ENCODE assay signal across 1 cellular context in the genomic region with DNA sequence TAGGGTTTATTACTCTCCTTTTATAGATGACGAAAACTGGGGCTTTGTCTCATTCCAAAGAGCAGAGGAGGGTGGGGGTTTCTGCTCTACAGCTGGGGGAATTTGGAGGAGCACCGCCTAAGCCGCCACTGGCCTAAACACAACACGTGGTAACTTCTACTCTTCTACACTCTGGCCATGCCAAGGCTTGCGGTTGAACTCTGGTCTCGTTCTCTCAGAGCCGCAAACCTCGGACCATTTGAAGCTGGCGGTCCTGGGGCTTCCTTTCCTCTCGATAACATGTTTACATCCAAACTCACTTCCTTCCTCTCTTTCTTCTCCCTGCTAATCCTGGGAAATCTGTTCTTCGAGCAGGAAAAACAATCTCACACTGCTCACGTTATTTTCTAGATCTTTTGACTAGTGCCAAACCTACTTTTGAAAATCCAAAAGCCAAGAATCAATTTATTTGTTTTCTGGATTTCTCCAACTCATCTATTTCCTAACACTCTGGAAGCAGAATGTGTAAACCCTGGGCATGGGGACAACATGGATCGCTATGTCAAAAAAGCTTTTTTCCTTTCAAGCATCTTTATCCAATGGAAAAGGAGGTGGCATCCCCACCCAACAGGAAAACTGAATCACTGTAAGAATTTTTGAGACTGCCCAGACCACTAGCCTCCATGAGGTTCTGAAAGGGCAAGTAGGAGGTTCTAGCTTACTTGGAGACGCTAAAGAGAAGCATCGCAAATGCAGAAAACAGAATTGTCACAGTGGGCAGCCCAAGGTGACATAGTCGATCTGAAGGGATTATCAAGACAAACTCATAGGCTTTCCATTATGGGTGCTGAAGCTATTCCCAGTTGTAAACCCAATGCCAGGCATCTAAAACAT.
TF ChIP-seq lines count a peak whose summit lies in the region.

No MANE protein-coding gene starts in this region.

TF ChIP-seq in H1, 55 proteins besides CTCF, POLR2A, EP300 and RAD21:
- TF ChIP-seq MAFK (IDR thresholded peaks at IDR 0.05; ENCODE audit: low read depth, low read length) (no peak), SIN3A (conservative IDR thresholded peaks at IDR 0.05 in 1 of 2, IDR thresholded peaks at IDR 0.05 in 1 of 2; ENCODE audit: low read depth in 1 of 2, low read length in 2 of 2) (no peak), CBX5 (IDR thresholded peaks at IDR 0.05; ENCODE audit: low read depth, low read length) (no peak), TBP (IDR thresholded peaks at IDR 0.05; ENCODE audit: low read depth, low read length) (0 out of 2 replicates have a peak, but pooled peaks have one; percentile 22), MAX (IDR thresholded peaks at IDR 0.05) (peak; percentile 53; the same call in 1 of the 2 replicates), ASH2L (IDR thresholded peaks at IDR 0.05; ENCODE audit: low read length) (no peak)
- TF ChIP-seq, protein P1, sequence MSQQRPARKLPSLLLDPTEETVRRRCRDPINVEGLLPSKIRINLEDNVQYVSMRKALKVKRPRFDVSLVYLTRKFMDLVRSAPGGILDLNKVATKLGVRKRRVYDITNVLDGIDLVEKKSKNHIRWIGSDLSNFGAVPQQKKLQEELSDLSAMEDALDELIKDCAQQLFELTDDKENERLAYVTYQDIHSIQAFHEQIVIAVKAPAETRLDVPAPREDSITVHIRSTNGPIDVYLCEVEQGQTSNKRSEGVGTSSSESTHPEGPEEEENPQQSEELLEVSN (IDR thresholded peaks at IDR 0.05): no peak
- TF ChIP-seq, protein P2, sequence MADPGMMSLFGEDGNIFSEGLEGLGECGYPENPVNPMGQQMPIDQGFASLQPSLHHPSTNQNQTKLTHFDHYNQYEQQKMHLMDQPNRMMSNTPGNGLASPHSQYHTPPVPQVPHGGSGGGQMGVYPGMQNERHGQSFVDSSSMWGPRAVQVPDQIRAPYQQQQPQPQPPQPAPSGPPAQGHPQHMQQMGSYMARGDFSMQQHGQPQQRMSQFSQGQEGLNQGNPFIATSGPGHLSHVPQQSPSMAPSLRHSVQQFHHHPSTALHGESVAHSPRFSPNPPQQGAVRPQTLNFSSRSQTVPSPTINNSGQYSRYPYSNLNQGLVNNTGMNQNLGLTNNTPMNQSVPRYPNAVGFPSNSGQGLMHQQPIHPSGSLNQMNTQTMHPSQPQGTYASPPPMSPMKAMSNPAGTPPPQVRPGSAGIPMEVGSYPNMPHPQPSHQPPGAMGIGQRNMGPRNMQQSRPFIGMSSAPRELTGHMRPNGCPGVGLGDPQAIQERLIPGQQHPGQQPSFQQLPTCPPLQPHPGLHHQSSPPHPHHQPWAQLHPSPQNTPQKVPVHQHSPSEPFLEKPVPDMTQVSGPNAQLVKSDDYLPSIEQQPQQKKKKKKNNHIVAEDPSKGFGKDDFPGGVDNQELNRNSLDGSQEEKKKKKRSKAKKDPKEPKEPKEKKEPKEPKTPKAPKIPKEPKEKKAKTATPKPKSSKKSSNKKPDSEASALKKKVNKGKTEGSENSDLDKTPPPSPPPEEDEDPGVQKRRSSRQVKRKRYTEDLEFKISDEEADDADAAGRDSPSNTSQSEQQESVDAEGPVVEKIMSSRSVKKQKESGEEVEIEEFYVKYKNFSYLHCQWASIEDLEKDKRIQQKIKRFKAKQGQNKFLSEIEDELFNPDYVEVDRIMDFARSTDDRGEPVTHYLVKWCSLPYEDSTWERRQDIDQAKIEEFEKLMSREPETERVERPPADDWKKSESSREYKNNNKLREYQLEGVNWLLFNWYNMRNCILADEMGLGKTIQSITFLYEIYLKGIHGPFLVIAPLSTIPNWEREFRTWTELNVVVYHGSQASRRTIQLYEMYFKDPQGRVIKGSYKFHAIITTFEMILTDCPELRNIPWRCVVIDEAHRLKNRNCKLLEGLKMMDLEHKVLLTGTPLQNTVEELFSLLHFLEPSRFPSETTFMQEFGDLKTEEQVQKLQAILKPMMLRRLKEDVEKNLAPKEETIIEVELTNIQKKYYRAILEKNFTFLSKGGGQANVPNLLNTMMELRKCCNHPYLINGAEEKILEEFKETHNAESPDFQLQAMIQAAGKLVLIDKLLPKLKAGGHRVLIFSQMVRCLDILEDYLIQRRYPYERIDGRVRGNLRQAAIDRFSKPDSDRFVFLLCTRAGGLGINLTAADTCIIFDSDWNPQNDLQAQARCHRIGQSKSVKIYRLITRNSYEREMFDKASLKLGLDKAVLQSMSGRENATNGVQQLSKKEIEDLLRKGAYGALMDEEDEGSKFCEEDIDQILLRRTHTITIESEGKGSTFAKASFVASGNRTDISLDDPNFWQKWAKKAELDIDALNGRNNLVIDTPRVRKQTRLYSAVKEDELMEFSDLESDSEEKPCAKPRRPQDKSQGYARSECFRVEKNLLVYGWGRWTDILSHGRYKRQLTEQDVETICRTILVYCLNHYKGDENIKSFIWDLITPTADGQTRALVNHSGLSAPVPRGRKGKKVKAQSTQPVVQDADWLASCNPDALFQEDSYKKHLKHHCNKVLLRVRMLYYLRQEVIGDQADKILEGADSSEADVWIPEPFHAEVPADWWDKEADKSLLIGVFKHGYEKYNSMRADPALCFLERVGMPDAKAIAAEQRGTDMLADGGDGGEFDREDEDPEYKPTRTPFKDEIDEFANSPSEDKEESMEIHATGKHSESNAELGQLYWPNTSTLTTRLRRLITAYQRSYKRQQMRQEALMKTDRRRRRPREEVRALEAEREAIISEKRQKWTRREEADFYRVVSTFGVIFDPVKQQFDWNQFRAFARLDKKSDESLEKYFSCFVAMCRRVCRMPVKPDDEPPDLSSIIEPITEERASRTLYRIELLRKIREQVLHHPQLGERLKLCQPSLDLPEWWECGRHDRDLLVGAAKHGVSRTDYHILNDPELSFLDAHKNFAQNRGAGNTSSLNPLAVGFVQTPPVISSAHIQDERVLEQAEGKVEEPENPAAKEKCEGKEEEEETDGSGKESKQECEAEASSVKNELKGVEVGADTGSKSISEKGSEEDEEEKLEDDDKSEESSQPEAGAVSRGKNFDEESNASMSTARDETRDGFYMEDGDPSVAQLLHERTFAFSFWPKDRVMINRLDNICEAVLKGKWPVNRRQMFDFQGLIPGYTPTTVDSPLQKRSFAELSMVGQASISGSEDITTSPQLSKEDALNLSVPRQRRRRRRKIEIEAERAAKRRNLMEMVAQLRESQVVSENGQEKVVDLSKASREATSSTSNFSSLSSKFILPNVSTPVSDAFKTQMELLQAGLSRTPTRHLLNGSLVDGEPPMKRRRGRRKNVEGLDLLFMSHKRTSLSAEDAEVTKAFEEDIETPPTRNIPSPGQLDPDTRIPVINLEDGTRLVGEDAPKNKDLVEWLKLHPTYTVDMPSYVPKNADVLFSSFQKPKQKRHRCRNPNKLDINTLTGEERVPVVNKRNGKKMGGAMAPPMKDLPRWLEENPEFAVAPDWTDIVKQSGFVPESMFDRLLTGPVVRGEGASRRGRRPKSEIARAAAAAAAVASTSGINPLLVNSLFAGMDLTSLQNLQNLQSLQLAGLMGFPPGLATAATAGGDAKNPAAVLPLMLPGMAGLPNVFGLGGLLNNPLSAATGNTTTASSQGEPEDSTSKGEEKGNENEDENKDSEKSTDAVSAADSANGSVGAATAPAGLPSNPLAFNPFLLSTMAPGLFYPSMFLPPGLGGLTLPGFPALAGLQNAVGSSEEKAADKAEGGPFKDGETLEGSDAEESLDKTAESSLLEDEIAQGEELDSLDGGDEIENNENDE (IDR thresholded peaks at IDR 0.05; ENCODE audit: insufficient replicate concordance, low read length): no peak
TF ChIP-seq in H1: peak in this region for 2.
